10 cellular contexts compared by ENCODE assay signal in the genomic region with DNA sequence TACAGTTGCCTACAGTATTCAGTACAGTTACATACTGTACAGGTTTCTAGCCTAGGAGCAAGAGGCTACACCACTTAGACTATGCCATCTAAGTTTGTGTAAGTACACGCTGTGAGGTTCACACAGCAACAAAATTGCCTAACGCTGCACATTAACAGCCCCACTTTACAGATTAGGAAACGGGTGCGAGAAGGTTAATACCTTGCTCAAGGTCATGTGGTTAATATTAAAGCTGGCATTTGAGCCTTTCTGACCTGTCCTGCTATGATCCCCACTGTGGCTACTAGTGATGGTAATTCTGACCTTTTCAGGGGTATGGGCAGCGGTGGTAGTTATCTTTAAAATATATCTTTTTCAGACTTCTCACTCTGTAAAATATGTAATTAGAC. TPM values are rescaled to one million over a fixed set of nuclear protein-coding genes. Genes with fewer than 3 reads are reported as not detected.
A peak's percentile ranks its signal among the peaks of the same experiment; 100 is the strongest.
DNase-seq lines count a peak whose midpoint lies in the region; ATAC-seq and TF ChIP-seq lines count a peak whose summit lies in the region.
"Had no signal": no experiment of that assay in that cellular context is flagged by ENCODE, and none has a peak within 500 bp of the region (broad histone marks: within the 10 kb centered on the region; RNA-seq: fewer than 3 reads in every experiment).

No MANE protein-coding gene starts in this region.

- no peaks in the 10 kb centered on the region for H3K27me3 ChIP-seq in foreskin keratinocyte

- H3K36me3 Mint-ChIP-seq in activated CD4-positive, alpha-beta T cell treated with anti-CD3 and anti-CD28 coated beads, Interleukin-2, amount 10 ng/mL, durations not matched to agents 7 days and 5 days (ENCODE audit: low read depth), result peaks cover 18% of the 10 kb centered on the region
- peaks cover 13% of the 10 kb centered on the region for H3K36me3 Mint-ChIP-seq in T-helper 2 cell treated with Interferon-gamma antibody and Interleukin-4, amounts not matched to agents 5 μg/mL and 100 μg/mL, for 36 hours (ENCODE audit: low read depth)
- peaks cover 16% of the 10 kb centered on the region for H3K36me3 Mint-ChIP-seq in progenitor cell of endocrine pancreas (ENCODE audit: insufficient read depth)

- H3K4me1 Mint-ChIP-seq in activated CD4-positive, alpha-beta T cell treated with anti-CD3 and anti-CD28 coated beads, Interleukin-2, amount 10 ng/mL, durations not matched to agents 7 days and 5 days, result peaks cover 71% of the 10 kb centered on the region
- H3K4me1 Mint-ChIP-seq in T-helper 2 cell treated with Interferon-gamma antibody and Interleukin-4, amounts not matched to agents 5 μg/mL and 100 μg/mL, for 36 hours (ENCODE audit: low read depth), result peaks cover 71% of the 10 kb centered on the region
- H3K4me1 Mint-ChIP-seq in stimulated activated naive CD8-positive, alpha-beta T cell treated with anti-CD3 and anti-CD28 coated beads, Interleukin-15, amount 100 ng/mL, for 72 hours, result peaks cover 74% of the 10 kb centered on the region
- H3K4me1 Mint-ChIP-seq in progenitor cell of endocrine pancreas (ENCODE audit: low read depth), result peaks cover 56% of the 10 kb centered on the region

- peak overlapping the region; percentile 25 for H3K27ac Mint-ChIP-seq in activated CD4-positive, alpha-beta T cell treated with anti-CD3 and anti-CD28 coated beads, Interleukin-2, amount 10 ng/mL, durations not matched to agents 7 days and 5 days
- no peak overlapping the region for H3K27ac Mint-ChIP-seq in T-helper 2 cell treated with Interferon-gamma antibody and Interleukin-4, amounts not matched to agents 5 μg/mL and 100 μg/mL, for 36 hours
- no peak overlapping the region for H3K27ac Mint-ChIP-seq in stimulated activated naive CD8-positive, alpha-beta T cell treated with anti-CD3 and anti-CD28 coated beads, Interleukin-15, amount 100 ng/mL, for 72 hours
- H3K27ac Mint-ChIP-seq in progenitor cell of endocrine pancreas, result no peak overlapping the region

- H3K27me3 Mint-ChIP-seq in activated CD4-positive, alpha-beta T cell treated with anti-CD3 and anti-CD28 coated beads, Interleukin-2, amount 10 ng/mL, durations not matched to agents 7 days and 5 days, result peaks cover 8% of the 10 kb centered on the region
- H3K27me3 Mint-ChIP-seq in T-helper 2 cell treated with Interferon-gamma antibody and Interleukin-4, amounts not matched to agents 5 μg/mL and 100 μg/mL, for 36 hours (ENCODE audit: low read depth), result peaks cover 62% of the 10 kb centered on the region
- H3K27me3 Mint-ChIP-seq in stimulated activated naive CD8-positive, alpha-beta T cell treated with anti-CD3 and anti-CD28 coated beads, Interleukin-15, amount 100 ng/mL, for 72 hours, result no peaks in the 10 kb centered on the region
- H3K27me3 Mint-ChIP-seq in progenitor cell of endocrine pancreas, result no peaks in the 10 kb centered on the region

- DNase-seq in activated CD4-positive, alpha-beta T cell treated with anti-CD3 and anti-CD28 coated beads, Interleukin-2, amount 10 ng/mL, durations not matched to agents 7 days and 5 days, result no peak
- no peak for DNase-seq in activated CD4-positive, alpha-beta T cell treated with anti-CD3 and anti-CD28 coated beads for 1 hour
- DNase-seq in T-helper 2 cell treated with Interferon-gamma antibody and Interleukin-4, amounts not matched to agents 5 μg/mL and 100 μg/mL, for 36 hours (ENCODE audit: low spot score), result no peak
- DNase-seq in foreskin keratinocyte (no peak), progenitor cell of endocrine pancreas (ENCODE audit: low spot score, unreplicated experiment) (no peak)
- no peak for DNase-seq in stimulated activated naive CD8-positive, alpha-beta T cell treated with anti-CD3 and anti-CD28 coated beads, Interleukin-15, amount 100 ng/mL, for 72 hours
- DNase-seq: PC-3 had no signal

- H3K9me3 Mint-ChIP-seq in activated CD4-positive, alpha-beta T cell treated with anti-CD3 and anti-CD28 coated beads, Interleukin-2, amount 10 ng/mL, durations not matched to agents 7 days and 5 days, result no peaks in the 10 kb centered on the region
- no peaks in the 10 kb centered on the region for H3K9me3 Mint-ChIP-seq in T-helper 2 cell treated with Interferon-gamma antibody and Interleukin-4, amounts not matched to agents 5 μg/mL and 100 μg/mL, for 36 hours
- no peaks in the 10 kb centered on the region for H3K9me3 Mint-ChIP-seq in stimulated activated naive CD8-positive, alpha-beta T cell treated with anti-CD3 and anti-CD28 coated beads, Interleukin-15, amount 100 ng/mL, for 72 hours
- H3K9me3 Mint-ChIP-seq in progenitor cell of endocrine pancreas (ENCODE audit: low read depth), result no peaks in the 10 kb centered on the region

- POLR2A ChIA-PET in activated CD4-positive, alpha-beta T cell treated with anti-CD3 and anti-CD28 coated beads, Interleukin-2, amount 10 ng/mL, durations not matched to agents 7 days and 5 days (lab: Charles Lee), result interaction anchor here (0.5 kb wide), 1 partner anchor 1407 kb away, joined by 4 read pairs; no protein-coding TSS in a partner anchor

- CTCF ChIA-PET in activated CD4-positive, alpha-beta T cell treated with anti-CD3 and anti-CD28 coated beads, Interleukin-2, amount 10 ng/mL, durations not matched to agents 7 days and 5 days (lab: Charles Lee), result interaction anchor here (1.2 to 1.8 kb wide), 3 partner anchors 9 to 54 kb away, joined by 4 to 9 read pairs (median 4); no protein-coding TSS in a partner anchor

- H3K27ac ChIP-seq in foreskin keratinocyte, result peak overlapping the region; percentile 70
- H3K27ac ChIP-seq: prostate gland had no signal

- ATAC-seq in foreskin keratinocyte (no peak), GM18909 (IDR thresholded peaks at IDR 0.05; ENCODE audit: poor library complexity, unreplicated experiment) (no peak), HG03571 (IDR thresholded peaks at IDR 0.05; ENCODE audit: unreplicated experiment) (no peak)
- ATAC-seq in stimulated activated naive CD8-positive, alpha-beta T cell treated with anti-CD3 and anti-CD28 coated beads, Interleukin-15, amount 100 ng/mL, for 72 hours, result no peak

- TF ChIP-seq CTCF in foreskin keratinocyte (conservative IDR thresholded peaks at IDR 0.05), result no peak
- TF ChIP-seq CTCF in progenitor cell of endocrine pancreas (IDR thresholded peaks at IDR 0.05; ENCODE audit: unreplicated experiment), result no peak

- no peak overlapping the region for H3K4me3 Mint-ChIP-seq in activated CD4-positive, alpha-beta T cell treated with anti-CD3 and anti-CD28 coated beads, Interleukin-2, amount 10 ng/mL, durations not matched to agents 7 days and 5 days
- H3K4me3 Mint-ChIP-seq in T-helper 2 cell treated with Interferon-gamma antibody and Interleukin-4, amounts not matched to agents 5 μg/mL and 100 μg/mL, for 36 hours, result peak overlapping the region; percentile 74
- peak overlapping the region; percentile 31 to 50 for H3K4me3 Mint-ChIP-seq in stimulated activated naive CD8-positive, alpha-beta T cell treated with anti-CD3 and anti-CD28 coated beads, Interleukin-15, amount 100 ng/mL, for 72 hours
- H3K4me3 Mint-ChIP-seq in progenitor cell of endocrine pancreas (ENCODE audit: low read depth), result no peak overlapping the region

- peaks cover 34% of the 10 kb centered on the region for H3K4me1 ChIP-seq in foreskin keratinocyte

RNA-seq across cellular contexts. Expression of a gene that starts 20.9 kb away (rescaled TPM):
- 1 to 10 TPM; 5.5 to 5.7 TPM for total RNA-seq in activated CD4-positive, alpha-beta T cell treated with anti-CD3 and anti-CD28 coated beads, Interleukin-2, amount 10 ng/mL, durations not matched to agents 7 days and 5 days
- total RNA-seq in foreskin keratinocyte (14.0 and 14.3 TPM in 2 replicates), progenitor cell of endocrine pancreas (65.1 and 65.7 TPM in 2 replicates)
- polyA plus RNA-seq in foreskin keratinocyte, result 7.3 and 7.4 TPM in 2 replicates

RNA-seq across cellular contexts. Expression of a gene that starts 34.3 kb away (rescaled TPM):
- 1 to 10 TPM; 5.7 to 6.9 TPM for total RNA-seq in activated CD4-positive, alpha-beta T cell treated with anti-CD3 and anti-CD28 coated beads, Interleukin-2, amount 10 ng/mL, durations not matched to agents 7 days and 5 days
- total RNA-seq in foreskin keratinocyte (0.11 and 0.44 TPM in 2 replicates), progenitor cell of endocrine pancreas (12.5 and 15.5 TPM in 2 replicates)
- 0.12 and 0.15 TPM in 2 replicates for polyA plus RNA-seq in foreskin keratinocyte

Comparison
In these comparisons a context has a peak if more than half of its experiments do, and no peak if none do; other contexts are left out.
1. H3K4me3 Mint-ChIP-seq: peak in T-helper 2 cell treated with Interferon-gamma antibody and Interleukin-4, amounts not matched to agents 5 μg/mL and 100 μg/mL, for 36 hours (single experiment) and stimulated activated naive CD8-positive, alpha-beta T cell treated with anti-CD3 and anti-CD28 coated beads, Interleukin-15, amount 100 ng/mL, for 72 hours (2 of 2); none in activated CD4-positive, alpha-beta T cell treated with anti-CD3 and anti-CD28 coated beads, Interleukin-2, amount 10 ng/mL, durations not matched to agents 7 days and 5 days (single experiment) and progenitor cell of endocrine pancreas (single experiment).